ENCODE assay signal across 10 cellular contexts in the genomic region with DNA sequence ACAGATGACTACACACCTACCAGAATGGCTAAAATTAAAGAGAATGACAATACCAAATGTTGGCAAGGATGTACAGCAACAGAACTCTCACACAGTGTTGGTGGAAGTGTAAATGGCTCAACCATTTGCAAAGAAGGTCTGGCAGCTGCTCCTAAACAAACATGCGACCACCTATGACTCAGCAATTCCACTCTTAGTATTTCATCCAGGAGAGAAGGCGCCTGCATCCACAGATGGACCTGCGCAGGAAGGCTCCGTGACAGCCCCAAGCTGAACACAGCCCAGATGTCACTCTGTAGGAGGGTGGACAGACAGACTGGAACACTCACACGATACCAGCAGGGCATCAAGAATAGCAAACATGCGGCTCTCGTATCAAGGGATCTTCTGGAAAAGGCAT. TPM values are rescaled to one million over a fixed set of nuclear protein-coding genes. Genes with fewer than 3 reads are reported as not detected.
A peak's percentile ranks its signal among the peaks of the same experiment; 100 is the strongest.
DNase-seq lines count a peak whose midpoint lies in the region; ATAC-seq and TF ChIP-seq lines count a peak whose summit lies in the region.
"Had no signal": no experiment of that assay in that cellular context is flagged by ENCODE, and none has a peak within 500 bp of the region (broad histone marks: within the 10 kb centered on the region; RNA-seq: fewer than 3 reads in every experiment).

No MANE protein-coding gene starts in this region.

- no peak overlapping the region for H3K27ac ChIP-seq in CD8-positive, alpha-beta memory T cell (ENCODE audit: low read depth, low read length)
- H3K27ac ChIP-seq: HL-60 had no signal

- POLR2A ChIA-PET in CD8-positive, alpha-beta memory T cell (lab: Charles Lee), result no interaction called here

- no peaks in the 10 kb centered on the region for H3K9me3 ChIP-seq in CD8-positive, alpha-beta memory T cell (ENCODE audit: low read length)

- no peaks in the 10 kb centered on the region for H3K27me3 ChIP-seq in CD8-positive, alpha-beta memory T cell (ENCODE audit: insufficient read depth, low read length, poor library complexity, severe bottlenecking)

- H3K4me1 ChIP-seq in CD8-positive, alpha-beta memory T cell (ENCODE audit: insufficient read depth, low read length), result peaks cover 68% of the 10 kb centered on the region

- DNase-seq in CD8-positive, alpha-beta memory T cell, result no peak
- DNase-seq in MV-4-11 (lab: John Stamatoyannopoulos, UW), result peak; percentile 18
- DNase-seq in astrocyte of the cerebellum (ENCODE audit: low read depth), result peak; percentile 76
- DNase-seq in mesothelial cell of epicardium (ENCODE audit: low spot score in 2 of 2, unreplicated experiment in 2 of 2), result no peak
- no peak for DNase-seq in DMS79 (lab: John Stamatoyannopoulos, UW)
- no peak for DNase-seq in NAMALWA (ENCODE audit: low spot score)
- DNase-seq: activated CD8-positive, alpha-beta memory T cell treated with anti-CD3 and anti-CD28 coated beads for 24 hours had no signal

- no peak overlapping the region for H3K4me3 ChIP-seq in CD8-positive, alpha-beta memory T cell (ENCODE audit: low read length)
- no peak overlapping the region for H3K4me3 ChIP-seq in astrocyte of the cerebellum (ENCODE audit: low read depth, low read length)

- ATAC-seq in HG03045 (IDR thresholded peaks at IDR 0.05; ENCODE audit: unreplicated experiment) (no peak), HG03095 (IDR thresholded peaks at IDR 0.05; ENCODE audit: unreplicated experiment) (no peak)

- CTCF ChIA-PET in CD8-positive, alpha-beta memory T cell (lab: Charles Lee), result interaction anchor here (1.0 kb wide), 1 partner anchor 83 kb away, joined by 3 read pairs; no protein-coding TSS in a partner anchor

- peak overlapping the region in 4 of 7 donors; percentile 20 to 50 (median 28) for H3K4me3 Mint-ChIP-seq in CD8-positive, alpha-beta memory T cell
- H3K4me3 Mint-ChIP-seq in mesothelial cell of epicardium, result no peak overlapping the region

- peaks cover 20% of the 10 kb centered on the region for H3K36me3 ChIP-seq in CD8-positive, alpha-beta memory T cell (ENCODE audit: insufficient read depth, low read length)

- TF ChIP-seq CTCF in astrocyte of the cerebellum (IDR thresholded peaks at IDR 0.05; ENCODE audit: low read depth, low read length, missing control alignments) (no peak), mesothelial cell of epicardium (IDR thresholded peaks at IDR 0.05; ENCODE audit: unreplicated experiment) (no peak)

- peaks cover 0 to 56% (median 6%) of the 10 kb centered on the region in 3 donors for H3K36me3 Mint-ChIP-seq in CD8-positive, alpha-beta memory T cell
- H3K36me3 Mint-ChIP-seq in mesothelial cell of epicardium, result peaks cover 10% of the 10 kb centered on the region

- in situ Hi-C loops in astrocyte of the cerebellum (cut with HindIII; ENCODE audit: low sequenced_read_pairs), result no loop called here

- H3K27me3 Mint-ChIP-seq in CD8-positive, alpha-beta memory T cell, result no peaks in the 10 kb centered on the region
- H3K27me3 Mint-ChIP-seq in mesothelial cell of epicardium (ENCODE audit: low read depth), result no peaks in the 10 kb centered on the region

- H3K4me1 Mint-ChIP-seq in CD8-positive, alpha-beta memory T cell, result peaks cover 75 to 89% (median 78%) of the 10 kb centered on the region in 3 donors
- H3K4me1 Mint-ChIP-seq in mesothelial cell of epicardium, result peaks cover 47% of the 10 kb centered on the region

- peak overlapping the region in 7 of 8 donors; percentile 29 to 98 (median 85) for H3K27ac Mint-ChIP-seq in CD8-positive, alpha-beta memory T cell
- peak overlapping the region; percentile 33 for H3K27ac Mint-ChIP-seq in mesothelial cell of epicardium

- no peaks in the 10 kb centered on the region for H3K9me3 Mint-ChIP-seq in CD8-positive, alpha-beta memory T cell
- H3K9me3 Mint-ChIP-seq in mesothelial cell of epicardium, result no peaks in the 10 kb centered on the region

RNA-seq across cellular contexts. Expression of a gene that starts 6.7 kb away (rescaled TPM):
- total RNA-seq in CD8-positive, alpha-beta memory T cell, result 10 to 100 TPM; 48.2 to 50.8 TPM
- 69.8 TPM for polyA plus RNA-seq in CD8-positive, alpha-beta memory T cell
- 200 to 205 TPM (median 204 TPM) in 3 replicates for total RNA-seq in mesothelial cell of epicardium

RNA-seq across cellular contexts. Expression of a gene that starts 48.9 kb away (rescaled TPM):
- 10 to 100 TPM; 81.7 to 85.3 TPM for total RNA-seq in CD8-positive, alpha-beta memory T cell
- polyA plus RNA-seq in CD8-positive, alpha-beta memory T cell, result 88.1 TPM
- 82.2 to 84.5 TPM (median 83.9 TPM) in 3 replicates for total RNA-seq in mesothelial cell of epicardium

RNA-seq across cellular contexts. Expression of a gene that starts 53.9 kb away (rescaled TPM):
- 100 to 1,000 TPM; 159 to 165 TPM for total RNA-seq in CD8-positive, alpha-beta memory T cell
- polyA plus RNA-seq in CD8-positive, alpha-beta memory T cell, result 847 TPM
- total RNA-seq in mesothelial cell of epicardium, result 0.61 to 1.4 TPM (median 0.74 TPM) in 3 replicates

Comparison
In these comparisons a context has a peak if more than half of its experiments do, and no peak if none do; other contexts are left out.
1. DNase-seq: peak in MV-4-11 (single experiment) and astrocyte of the cerebellum (single experiment); none in CD8-positive, alpha-beta memory T cell (0 of 5), mesothelial cell of epicardium (0 of 2), DMS79 (single experiment) and NAMALWA (single experiment).
2. RNA of a gene that starts 53.9 kb away (total RNA-seq): 159 to 165 TPM in CD8-positive, alpha-beta memory T cell; 0.61 to 1.4 TPM in mesothelial cell of epicardium; every median in the first group is over 10 times any median in the second.